ENCODE assay signal across 22 cellular contexts in the genomic region with DNA sequence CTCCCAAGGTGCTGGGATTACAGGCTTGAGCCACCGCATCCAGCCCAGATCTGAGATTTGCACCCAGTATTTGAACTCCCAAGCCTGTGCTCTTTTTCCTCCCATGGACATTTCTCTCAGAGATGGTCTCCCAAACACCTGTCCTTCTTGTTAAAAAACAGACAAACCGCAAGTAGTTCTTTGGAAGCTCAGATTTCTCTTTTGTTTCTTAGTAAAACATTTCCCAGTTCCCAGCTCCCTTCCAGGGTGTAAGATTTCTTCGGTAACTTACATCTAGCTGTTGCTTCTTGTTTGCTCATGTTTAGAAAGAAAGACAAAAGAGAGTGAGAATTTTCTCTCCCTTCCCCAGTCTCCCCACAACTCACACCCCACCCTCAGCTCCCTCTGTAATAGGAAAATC. TPM values are rescaled to one million over a fixed set of nuclear protein-coding genes. Genes with fewer than 3 reads are reported as not detected.
DNase-seq lines count a peak whose midpoint lies in the region; ATAC-seq and TF ChIP-seq lines count a peak whose summit lies in the region.
"Had no signal": no experiment of that assay in that cellular context is flagged by ENCODE, and none has a peak within 500 bp of the region (broad histone marks: within the 10 kb centered on the region; RNA-seq: fewer than 3 reads in every experiment).

No MANE protein-coding gene starts in this region.

- intact Hi-C loops in activated CD4-positive, alpha-beta T cell treated with anti-CD3 and anti-CD28 coated beads for 36 hours (cut with DNase I, micrococcal nuclease): no loop called here
- intact Hi-C loops in transverse colon (cut with DNase I; ENCODE audit: low total_unique reads): no loop called here

- H3K4me3 Mint-ChIP-seq in activated CD4-positive, alpha-beta T cell treated with anti-CD3 and anti-CD28 coated beads for 36 hours: no peak overlapping the region
- no peak overlapping the region for H3K4me3 Mint-ChIP-seq in CD8-positive, alpha-beta memory T cell
- H3K4me3 Mint-ChIP-seq in activated naive CD8-positive, alpha-beta T cell treated with anti-CD3 and anti-CD28 coated beads for 36 hours: no peak overlapping the region
- no peak overlapping the region for H3K4me3 Mint-ChIP-seq in nephron progenitor cell

- H3K27me3 Mint-ChIP-seq in activated CD4-positive, alpha-beta T cell treated with anti-CD3 and anti-CD28 coated beads for 36 hours: no peaks in the 10 kb centered on the region
- H3K27me3 Mint-ChIP-seq in CD8-positive, alpha-beta memory T cell: no peaks in the 10 kb centered on the region
- no peaks in the 10 kb centered on the region for H3K27me3 Mint-ChIP-seq in activated naive CD8-positive, alpha-beta T cell treated with anti-CD3 and anti-CD28 coated beads for 36 hours
- H3K27me3 Mint-ChIP-seq in nephron progenitor cell (ENCODE audit: low read depth, poor library complexity): no peaks in the 10 kb centered on the region

- H3K36me3 ChIP-seq in CD8-positive, alpha-beta memory T cell (ENCODE audit: insufficient read depth, low read length): peaks cover 77% of the 10 kb centered on the region
- peaks cover 0 to 90% (median 38%) of the 10 kb centered on the region in 4 donors for H3K36me3 ChIP-seq in transverse colon
- H3K36me3 ChIP-seq: BE2C had no signal

- in situ Hi-C loops in transverse colon (cut with MboI; ENCODE audit: low pct_ligation_motif_present in 1 of 4, low pct_unique_long_range_greater_than_20kb in 1 of 4, low sequenced_read_pairs in 3 of 4): no loop called here

- DNase-seq in activated CD4-positive, alpha-beta T cell treated with anti-CD3 and anti-CD28 coated beads for 36 hours: no peak
- no peak for DNase-seq in activated CD4-positive, alpha-beta T cell treated with anti-CD3 and anti-CD28 coated beads, Interleukin-2, amount 50 U/mL, for 48 hours
- DNase-seq in CD8-positive, alpha-beta memory T cell: no peak
- no peak for DNase-seq in activated naive CD8-positive, alpha-beta T cell treated with anti-CD3 and anti-CD28 coated beads for 36 hours
- DNase-seq in nephron progenitor cell (no peak), NCI-H1436 (lab: John Stamatoyannopoulos, UW) (no peak), transverse colon (no peak)
- DNase-seq: activated CD8-positive, alpha-beta memory T cell treated with anti-CD3 and anti-CD28 coated beads for 24 hours; activated effector memory CD4-positive, alpha-beta T cell treated with Interleukin-2 at 50 U/mL for 16 hours; BE2C; Calu3; effector CD4-positive, alpha-beta T cell; EL; NCI-H187; NCI-H345; PC-9; upper lobe of left lung had no signal

- peaks cover 89% of the 10 kb centered on the region for H3K36me3 Mint-ChIP-seq in activated CD4-positive, alpha-beta T cell treated with anti-CD3 and anti-CD28 coated beads for 36 hours (ENCODE audit: low read depth)
- H3K36me3 Mint-ChIP-seq in CD8-positive, alpha-beta memory T cell: peaks cover 28 to 95% (median 50%) of the 10 kb centered on the region in 3 donors
- peaks cover 89% of the 10 kb centered on the region for H3K36me3 Mint-ChIP-seq in activated naive CD8-positive, alpha-beta T cell treated with anti-CD3 and anti-CD28 coated beads for 36 hours
- H3K36me3 Mint-ChIP-seq in nephron progenitor cell (ENCODE audit: low read depth): peaks cover 36% of the 10 kb centered on the region

- POLR2A ChIA-PET in activated CD4-positive, alpha-beta T cell treated with anti-CD3 and anti-CD28 coated beads for 36 hours (lab: Charles Lee): no interaction called here
- POLR2A ChIA-PET in CD8-positive, alpha-beta memory T cell (lab: Charles Lee): no interaction called here

- peaks cover 5% of the 10 kb centered on the region for H3K4me1 ChIP-seq in CD8-positive, alpha-beta memory T cell (ENCODE audit: insufficient read depth, low read length)
- H3K4me1 ChIP-seq in transverse colon: no peaks in the 10 kb centered on the region
- H3K4me1 ChIP-seq: BE2C had no signal

- no peaks in the 10 kb centered on the region for H3K9me3 ChIP-seq in CD8-positive, alpha-beta memory T cell (ENCODE audit: low read length)
- no peaks in the 10 kb centered on the region for H3K9me3 ChIP-seq in transverse colon
- H3K9me3 ChIP-seq: BE2C, esophagus muscularis mucosa, gastroesophageal sphincter, upper lobe of left lung had no signal

- WGBS in transverse colon (ENCODE audit: low coverage in 1 of 2), 2 donors: 79 to 100% methylated on average over 2 to 3 of the region's 3 CpGs

- H3K4me1 Mint-ChIP-seq in activated CD4-positive, alpha-beta T cell treated with anti-CD3 and anti-CD28 coated beads for 36 hours: peaks cover 13% of the 10 kb centered on the region
- H3K4me1 Mint-ChIP-seq in CD8-positive, alpha-beta memory T cell: peaks cover 3 to 6% (median 4%) of the 10 kb centered on the region in 3 donors
- peaks cover 15% of the 10 kb centered on the region for H3K4me1 Mint-ChIP-seq in activated naive CD8-positive, alpha-beta T cell treated with anti-CD3 and anti-CD28 coated beads for 36 hours
- H3K4me1 Mint-ChIP-seq in nephron progenitor cell: peaks cover 8% of the 10 kb centered on the region

- no peak for TF ChIP-seq EP300 in transverse colon (IDR thresholded peaks at IDR 0.05; ENCODE audit: low read depth)

- TF ChIP-seq CTCF in nephron progenitor cell (IDR thresholded peaks at IDR 0.05) (no peak), transverse colon (IDR thresholded peaks at IDR 0.05) (no peak)

- no peak for ATAC-seq in activated CD4-positive, alpha-beta T cell treated with anti-CD3 and anti-CD28 coated beads for 36 hours
- ATAC-seq in GM21529 (IDR thresholded peaks at IDR 0.05; ENCODE audit: unreplicated experiment): no peak
- ATAC-seq: gastroesophageal sphincter, HCT116 had no signal

- TF ChIP-seq POLR2A in transverse colon (IDR thresholded peaks at IDR 0.05): no peak

- peak overlapping the region; percentile 56 for H3K27ac Mint-ChIP-seq in activated CD4-positive, alpha-beta T cell treated with anti-CD3 and anti-CD28 coated beads for 36 hours
- H3K27ac Mint-ChIP-seq in CD8-positive, alpha-beta memory T cell: peak overlapping the region in 6 of 8 donors; percentile 47 to 91 (median 74)
- H3K27ac Mint-ChIP-seq in activated naive CD8-positive, alpha-beta T cell treated with anti-CD3 and anti-CD28 coated beads for 36 hours: peak overlapping the region; percentile 29
- peak overlapping the region; percentile 96 for H3K27ac Mint-ChIP-seq in nephron progenitor cell

- CTCF ChIA-PET in activated CD4-positive, alpha-beta T cell treated with anti-CD3 and anti-CD28 coated beads for 36 hours (lab: Charles Lee): interaction anchor here (0.6 to 2.3 kb wide), 7 partner anchors 18 to 185 kb away, joined by 3 to 6 read pairs (median 4); a partner anchor contains a TSS
- CTCF ChIA-PET in CD8-positive, alpha-beta memory T cell (lab: Charles Lee): interaction anchor here (0.6 to 1.0 kb wide), 2 partner anchors 119 to 139 kb away, joined by 3 read pairs; no protein-coding TSS in a partner anchor

- H3K27ac ChIP-seq in CD8-positive, alpha-beta memory T cell (ENCODE audit: low read depth, low read length): no peak overlapping the region
- no peak overlapping the region for H3K27ac ChIP-seq in transverse colon
- H3K27ac ChIP-seq: esophagus muscularis mucosa, parathyroid adenoma, PC-9 had no signal

- no peaks in the 10 kb centered on the region for H3K9me3 Mint-ChIP-seq in activated CD4-positive, alpha-beta T cell treated with anti-CD3 and anti-CD28 coated beads for 36 hours (ENCODE audit: low read depth)
- no peaks in the 10 kb centered on the region for H3K9me3 Mint-ChIP-seq in CD8-positive, alpha-beta memory T cell
- no peaks in the 10 kb centered on the region for H3K9me3 Mint-ChIP-seq in activated naive CD8-positive, alpha-beta T cell treated with anti-CD3 and anti-CD28 coated beads for 36 hours
- no peaks in the 10 kb centered on the region for H3K9me3 Mint-ChIP-seq in nephron progenitor cell

- no peaks in the 10 kb centered on the region for H3K27me3 ChIP-seq in CD8-positive, alpha-beta memory T cell (ENCODE audit: insufficient read depth, low read length, poor library complexity, severe bottlenecking)
- no peaks in the 10 kb centered on the region for H3K27me3 ChIP-seq in transverse colon
- H3K27me3 ChIP-seq: BE2C, esophagus muscularis mucosa, gastroesophageal sphincter, upper lobe of left lung had no signal

- H3K4me3 ChIP-seq in CD8-positive, alpha-beta memory T cell (ENCODE audit: low read length): no peak overlapping the region
- no peak overlapping the region for H3K4me3 ChIP-seq in transverse colon
- H3K4me3 ChIP-seq: esophagus muscularis mucosa, gastroesophageal sphincter, PC-9, upper lobe of left lung had no signal

RNA-seq across cellular contexts. Expression of a gene that starts 36.2 kb away (rescaled TPM):
- total RNA-seq in activated CD4-positive, alpha-beta T cell treated with anti-CD3 and anti-CD28 coated beads for 36 hours: 100 to 1,000 TPM; 185 to 229 TPM
- total RNA-seq in CD8-positive, alpha-beta memory T cell: 100 to 1,000 TPM; 140 to 142 TPM
- polyA plus RNA-seq in CD8-positive, alpha-beta memory T cell: 41.6 TPM
- 100 to 1,000 TPM; 183 to 190 TPM for total RNA-seq in activated naive CD8-positive, alpha-beta T cell treated with anti-CD3 and anti-CD28 coated beads for 36 hours
- 100 to 1,000 TPM; 106 to 235 (median 156) TPM for total RNA-seq in transverse colon

RNA-seq across cellular contexts. Expression of a gene that starts 52.0 kb away (rescaled TPM):
- total RNA-seq in activated CD4-positive, alpha-beta T cell treated with anti-CD3 and anti-CD28 coated beads for 36 hours: 10 to 100 TPM; 61.8 to 73.5 TPM
- total RNA-seq in CD8-positive, alpha-beta memory T cell: 10 to 100 TPM; 80.5 to 84.5 TPM
- 53.7 TPM for polyA plus RNA-seq in CD8-positive, alpha-beta memory T cell
- total RNA-seq in activated naive CD8-positive, alpha-beta T cell treated with anti-CD3 and anti-CD28 coated beads for 36 hours: 10 to 100 TPM; 99.3 to 99.5 TPM
- 1 to 10 TPM in 1 of 4 donors, under 1 TPM in 2, not detected in 1; 0.20 to 1.1 (median 0.27) TPM for total RNA-seq in transverse colon
- total RNA-seq: Calu3 had no signal

Comparison
In these comparisons a context has a peak if more than half of its experiments do, and no peak if none do; other contexts are left out.
1. H3K27ac Mint-ChIP-seq: peak in every context shown above with its lines; median percentile 96 in nephron progenitor cell; 74 in CD8-positive, alpha-beta memory T cell; 56 in activated CD4-positive, alpha-beta T cell treated with anti-CD3 and anti-CD28 coated beads for 36 hours; 29 in activated naive CD8-positive, alpha-beta T cell treated with anti-CD3 and anti-CD28 coated beads for 36 hours.
2. RNA of a gene that starts 52.0 kb away (total RNA-seq): 99.3 to 99.5 TPM in activated naive CD8-positive, alpha-beta T cell treated with anti-CD3 and anti-CD28 coated beads for 36 hours, 80.5 to 84.5 TPM in CD8-positive, alpha-beta memory T cell and 61.8 to 73.5 TPM in activated CD4-positive, alpha-beta T cell treated with anti-CD3 and anti-CD28 coated beads for 36 hours; 0.20 to 1.1 TPM in transverse colon; every median in the first group is over 10 times any median in the second.